In the genomic region with DNA sequence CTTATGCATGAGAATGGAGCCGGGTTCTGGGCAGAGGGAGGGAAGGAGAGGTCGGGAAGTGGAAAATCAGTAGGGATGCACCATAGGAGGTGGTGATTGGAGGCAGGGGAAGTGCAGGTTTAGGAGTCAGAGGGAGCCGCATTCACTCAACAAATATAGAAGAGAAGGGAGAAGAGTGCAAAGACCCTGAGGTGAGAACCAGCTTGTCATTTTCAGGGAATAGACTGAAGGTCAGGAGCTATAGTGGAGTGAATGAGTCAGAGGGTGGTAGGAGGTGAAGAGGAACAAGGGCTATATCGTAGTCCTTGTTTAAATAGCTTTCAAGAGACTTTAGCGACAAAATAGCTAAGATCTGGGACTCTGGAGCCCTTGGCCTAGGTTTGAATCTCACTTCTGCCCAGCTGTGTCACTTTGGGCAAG, we compare ENCODE assay signal across 8 cellular contexts. TPM values are rescaled to one million over a fixed set of nuclear protein-coding genes. Genes with fewer than 3 reads are reported as not detected.
DNase-seq lines count a peak whose midpoint lies in the region; TF ChIP-seq lines count a peak whose summit lies in the region.

No MANE protein-coding gene starts in this region.

- peaks cover 9 to 14% of the 10 kb centered on the region in 2 donors for H3K4me1 ChIP-seq in muscle layer of duodenum (ENCODE audit: control insufficient read depth in 1 of 2, insufficient read depth in 2 of 2, low read length in 2 of 2)

- H3K27me3 ChIP-seq in muscle layer of duodenum (ENCODE audit: low read depth, low read length): no peaks in the 10 kb centered on the region

- DNase-seq in AG08396 (ENCODE audit: low spot score): peak; percentile 40
- DNase-seq in LNCaP clone FGC (ENCODE audit: low read depth): no peak
- no peak for DNase-seq in caudate nucleus (lab: John Stamatoyannopoulos, UW)
- no peak for DNase-seq in SHP77 treated with DMSO at 0.1 percent for 48 hours (lab: John Stamatoyannopoulos, UW)
- no peak for DNase-seq in central memory CD4-positive, alpha-beta T cell
- DNase-seq in NCI-H1436 treated with DMSO at 0.1 percent for 48 hours (lab: John Stamatoyannopoulos, UW): no peak
- no peak for DNase-seq in SK-N-DZ (ENCODE audit: low spot score)

- H3K4me3 ChIP-seq in LNCaP clone FGC (ENCODE audit: low read depth, low read length): peak overlapping the region; percentile 63
- H3K4me3 ChIP-seq in muscle layer of duodenum (ENCODE audit: low read depth in 1 of 2, low read length in 2 of 2): peak overlapping the region; percentile 62 to 95

- peaks cover 0 to 3% of the 10 kb centered on the region in 2 donors for H3K36me3 ChIP-seq in muscle layer of duodenum (ENCODE audit: control insufficient read depth in 1 of 2, insufficient read depth in 2 of 2, low read length in 2 of 2)

- no peak for TF ChIP-seq CTCF in LNCaP clone FGC (IDR thresholded peaks at IDR 0.05; ENCODE audit: control insufficient read depth, extremely low read depth, insufficient read depth)

- H3K9me3 ChIP-seq in muscle layer of duodenum (ENCODE audit: control insufficient read depth in 1 of 2, low read length in 2 of 2): no peaks in the 10 kb centered on the region

- H3K27ac ChIP-seq in caudate nucleus (ENCODE audit: low read depth, low read length): peak overlapping the region; percentile 94
- peak overlapping the region; percentile 99 for H3K27ac ChIP-seq in muscle layer of duodenum (ENCODE audit: low read length)

RNA-seq across cellular contexts. Expression of a gene that starts 0.8 kb away (rescaled TPM):
- 12.7 and 14.5 TPM in 2 replicates for polyA plus RNA-seq in SK-N-DZ (2014; cell fraction: cytosol; rRNA removed)
- polyA plus RNA-seq in SK-N-DZ (2014; cell fraction: nucleus; rRNA removed): 11.5 and 12.8 TPM in 2 replicates

RNA-seq across cellular contexts. Expression of a gene that starts 3.6 kb away (rescaled TPM):
- not detected in 2 replicates for polyA plus RNA-seq in SK-N-DZ (2014; cell fraction: cytosol; rRNA removed)
- polyA plus RNA-seq in SK-N-DZ (2014; cell fraction: nucleus; rRNA removed): 3.9 TPM in 1 of 2 replicates, not detected in the other

RNA-seq across cellular contexts. Expression of a gene that starts 20.1 kb away (rescaled TPM):
- polyA plus RNA-seq in SK-N-DZ (2014; cell fraction: cytosol; rRNA removed): 60.7 and 81.0 TPM in 2 replicates
- polyA plus RNA-seq in SK-N-DZ (2014; cell fraction: nucleus; rRNA removed): 85.8 and 106 TPM in 2 replicates

RNA-seq across cellular contexts. Expression of a gene that starts 27.9 kb away (rescaled TPM):
- 163 TPM in 2 replicates for polyA plus RNA-seq in SK-N-DZ (2014; cell fraction: cytosol; rRNA removed)
- 165 and 289 TPM in 2 replicates for polyA plus RNA-seq in SK-N-DZ (2014; cell fraction: nucleus; rRNA removed)

RNA-seq across cellular contexts. Expression of a gene that starts 28.6 kb away (rescaled TPM):
- polyA plus RNA-seq in SK-N-DZ (2014; cell fraction: cytosol; rRNA removed): 1.7 and 1.8 TPM in 2 replicates
- 2.6 and 9.5 TPM in 2 replicates for polyA plus RNA-seq in SK-N-DZ (2014; cell fraction: nucleus; rRNA removed)
